8 cellular contexts compared by ENCODE assay signal in the genomic region with DNA sequence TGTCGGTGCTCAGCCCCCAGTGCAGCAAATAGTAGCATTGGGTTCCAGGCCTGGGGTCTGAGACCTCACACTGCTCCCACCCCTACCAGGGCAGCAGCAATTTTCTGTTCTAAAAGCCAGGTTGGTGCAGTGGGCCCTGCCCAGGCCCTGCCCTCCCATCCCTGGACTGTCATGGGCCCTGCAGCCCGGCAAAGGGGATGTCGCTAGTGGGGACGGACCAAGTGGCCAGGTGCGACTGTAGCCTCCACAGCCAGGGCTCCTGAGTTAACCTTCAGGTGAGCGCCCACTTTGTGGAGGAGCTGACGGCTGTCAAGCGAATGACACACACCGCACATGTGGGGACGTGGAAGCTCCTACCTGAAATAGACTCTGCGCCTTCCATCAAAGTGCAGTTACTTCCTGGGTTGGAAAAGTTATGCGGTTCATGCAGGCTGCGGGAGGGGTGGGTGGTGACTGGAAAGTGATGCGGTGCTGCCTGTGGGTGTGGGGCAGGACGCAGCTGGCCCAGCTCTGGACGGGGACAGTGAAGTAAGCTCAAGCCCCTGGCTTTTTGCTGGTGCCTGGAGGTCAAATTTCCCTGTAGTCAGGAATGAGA. TPM values are rescaled to one million over a fixed set of nuclear protein-coding genes. Genes with fewer than 3 reads are reported as not detected.
DNase-seq lines count a peak whose midpoint lies in the region; ATAC-seq and TF ChIP-seq lines count a peak whose summit lies in the region.

No MANE protein-coding gene starts in this region.

- H3K27me3 ChIP-seq in right lobe of liver (no peaks in the 10 kb centered on the region), upper lobe of left lung (no peaks in the 10 kb centered on the region)

- DNase-seq in Right ventricle myocardium inferior (ENCODE audit: missing footprints) (peak; percentile 31), Right ventricle myocardium superior (no peak), astrocyte of the cerebellum (ENCODE audit: low read depth) (no peak), right lobe of liver (no peak), upper lobe of left lung (peak in 1 of 2 donors; percentile 48), ureter (ENCODE audit: low spot score) (no peak), DMS79 treated with DMSO at 0.1 percent for 48 hours (lab: John Stamatoyannopoulos, UW) (no peak)

- H3K4me1 ChIP-seq in right lobe of liver (peaks cover 0 to 68% (median 37%) of the 10 kb centered on the region in 4 donors), upper lobe of left lung (peaks cover 71 to 91% (median 79%) of the 10 kb centered on the region in 4 donors)

- H3K9me3 ChIP-seq in right lobe of liver (no peaks in the 10 kb centered on the region), upper lobe of left lung (no peaks in the 10 kb centered on the region)

- peak overlapping the region in 2 of 3 donors; percentile 56 to 65 for H3K27ac ChIP-seq in right lobe of liver
- H3K27ac ChIP-seq in upper lobe of left lung = peak overlapping the region; percentile 75 to 89 (median 88)

- in situ Hi-C loops in astrocyte of the cerebellum (cut with HindIII; ENCODE audit: low sequenced_read_pairs) = no loop called here

- no peak for ATAC-seq in Right ventricle myocardium inferior
- no peak for ATAC-seq in Right ventricle myocardium superior (ENCODE audit: poor library complexity)
- no peak for ATAC-seq in right lobe of liver
- no peak for ATAC-seq in upper lobe of left lung (ENCODE audit: low FRiP score in 2 of 2)
- no peak for ATAC-seq in GM21367 (IDR thresholded peaks at IDR 0.05; ENCODE audit: unreplicated experiment)

- H3K36me3 ChIP-seq in right lobe of liver (no peaks in the 10 kb centered on the region), upper lobe of left lung (peaks cover 0 to 10% (median 3%) of the 10 kb centered on the region in 4 donors)

- TF ChIP-seq POLR2A in right lobe of liver (IDR thresholded peaks at IDR 0.05) (no peak), upper lobe of left lung (IDR thresholded peaks at IDR 0.05) (no peak)

- intact Hi-C loops in Right ventricle myocardium inferior (cut with DNase I) (no loop called here), Right ventricle myocardium superior (cut with DNase I) (no loop called here), right lobe of liver (cut with DNase I) (no loop called here)

- H3K4me3 ChIP-seq in astrocyte of the cerebellum (ENCODE audit: low read depth, low read length) (peak overlapping the region; percentile 77), right lobe of liver (peak overlapping the region; percentile 77 to 96 (median 94)), upper lobe of left lung (peak overlapping the region; percentile 80 to 99 (median 90))

- TF ChIP-seq CTCF in astrocyte of the cerebellum (IDR thresholded peaks at IDR 0.05; ENCODE audit: low read depth, low read length, missing control alignments) = no peak
- TF ChIP-seq CTCF in right lobe of liver (IDR thresholded peaks at IDR 0.05) = no peak
- TF ChIP-seq CTCF in upper lobe of left lung (IDR thresholded peaks at IDR 0.05) = no peak

- 49% methylated on average over 3 of the region's 16 CpGs for WGBS in right lobe of liver (ENCODE audit: insufficient coverage, low coverage, low lambda C conversion rate, missing lambda C conversion rate)
- WGBS in upper lobe of left lung, 2 donors = 54 to 76% methylated on average over 12 to 15 of the region's 16 CpGs

- no peak for TF ChIP-seq EP300 in upper lobe of left lung (IDR thresholded peaks at IDR 0.05)

RNA-seq across cellular contexts. Expression of a gene that starts 1.5 kb away (rescaled TPM):
- total RNA-seq in Right ventricle myocardium inferior (31.1 TPM), Right ventricle myocardium superior (28.3 TPM), right lobe of liver (10 to 100 TPM; 47.5 to 98.2 (median 71.4) TPM), upper lobe of left lung (100 to 1,000 TPM in 5 of 6 donors, 10 to 100 TPM in 1; 65.2 to 259 (median 131) TPM), ureter (81.6 TPM)

RNA-seq across cellular contexts. Expression of a gene that starts 33.1 kb away (rescaled TPM):
- total RNA-seq in Right ventricle myocardium inferior = 191 TPM
- 215 TPM for total RNA-seq in Right ventricle myocardium superior
- total RNA-seq in right lobe of liver = 10 to 100 TPM in 5 of 6 experiments, 1 to 10 TPM in 1; 8.1 to 50.5 (median 36.8) TPM
- total RNA-seq in upper lobe of left lung = 10 to 100 TPM in 1 of 6 donors, 1 to 10 TPM in 5; 4.9 to 34.6 (median 6.2) TPM
- 11.0 TPM for total RNA-seq in ureter
